In the genomic region with DNA sequence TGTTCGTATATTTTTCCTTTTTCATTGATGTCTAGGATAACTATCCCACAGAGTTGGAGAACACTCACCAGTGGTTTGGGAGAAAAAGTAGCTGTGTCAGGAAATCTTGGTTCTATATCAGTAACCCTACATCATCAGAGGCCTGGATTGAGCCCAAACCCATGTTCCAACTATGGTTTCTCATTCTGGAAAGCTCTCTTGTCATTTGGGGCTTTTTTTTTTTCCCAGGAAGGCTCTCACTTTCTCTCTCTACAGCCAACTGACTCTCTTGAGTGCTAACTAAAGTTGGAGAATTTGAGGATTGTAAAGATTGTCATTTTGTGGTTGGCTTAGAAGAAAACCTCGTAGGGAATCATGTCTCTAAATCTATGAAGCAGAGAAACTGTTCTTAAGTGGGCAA, we compare ENCODE assay signal across 21 cellular contexts.
"Had no signal": no experiment of that assay in that cellular context is flagged by ENCODE, and none has a peak within 500 bp of the region (broad histone marks: within the 10 kb centered on the region; RNA-seq: fewer than 3 reads in every experiment).

No MANE protein-coding gene starts in this region.

- ATAC-seq: esophagus mucosa; left lobe of liver; right lobe of liver; stimulated activated naive B cell treated with anti-CD40 and anti-IgM and Interleukin-4, amounts not matched to agents 10 μg/mL and 1 μg/mL and 100 μg/mL, for 72 hours; upper lobe of right lung had no signal

- H3K4me3 ChIP-seq: breast epithelium, coronary artery, lung, ovary, right lobe of liver, spleen, upper lobe of right lung had no signal

- H3K4me1 Mint-ChIP-seq: activated naive CD8-positive, alpha-beta T cell treated with anti-CD3 and anti-CD28 coated beads, Interleukin-2, amount 10 ng/mL, durations not matched to agents 7 days and 5 days; mesothelial cell of epicardium; neural crest cell; stimulated activated naive B cell treated with anti-CD40 and anti-IgM and Interleukin-4, amounts not matched to agents 10 μg/mL and 1 μg/mL and 100 μg/mL, for 72 hours had no signal

- DNase-seq: activated CD4-positive, alpha-beta T cell treated with anti-CD3 and anti-CD28 coated beads for 1 hour; activated CD4-positive, alpha-beta T cell treated with anti-CD3 and anti-CD28 coated beads, Interleukin-2, amount 50 U/mL, for 4 hours; activated naive CD8-positive, alpha-beta T cell treated with anti-CD3 and anti-CD28 coated beads, Interleukin-2, amount 10 ng/mL, durations not matched to agents 7 days and 5 days; effector CD4-positive, alpha-beta T cell; foreskin melanocyte; hypothalamus; ovary; right lobe of liver; spleen; stimulated activated naive B cell treated with anti-CD40 and anti-IgM and Interleukin-4, amounts not matched to agents 10 μg/mL and 1 μg/mL and 100 μg/mL, for 72 hours; SW 1271; T-helper 2 cell; upper lobe of right lung; WERI-Rb-1 had no signal

- H3K4me3 Mint-ChIP-seq: activated naive CD8-positive, alpha-beta T cell treated with anti-CD3 and anti-CD28 coated beads, Interleukin-2, amount 10 ng/mL, durations not matched to agents 7 days and 5 days; mesothelial cell of epicardium; neural crest cell; stimulated activated naive B cell treated with anti-CD40 and anti-IgM and Interleukin-4, amounts not matched to agents 10 μg/mL and 1 μg/mL and 100 μg/mL, for 72 hours had no signal

- H3K27ac ChIP-seq: breast epithelium, coronary artery, ovary, right lobe of liver, spleen, upper lobe of right lung, WERI-Rb-1 had no signal

- H3K4me1 ChIP-seq: breast epithelium, right lobe of liver, spleen, upper lobe of right lung had no signal

- H3K27me3 ChIP-seq: ovary, right lobe of liver, upper lobe of right lung had no signal

- H3K9me3 Mint-ChIP-seq: stimulated activated naive B cell treated with anti-CD40 and anti-IgM and Interleukin-4, amounts not matched to agents 10 μg/mL and 1 μg/mL and 100 μg/mL, for 72 hours had no signal

- H3K27ac Mint-ChIP-seq: activated naive CD8-positive, alpha-beta T cell treated with anti-CD3 and anti-CD28 coated beads, Interleukin-2, amount 10 ng/mL, durations not matched to agents 7 days and 5 days; mesothelial cell of epicardium; stimulated activated naive B cell treated with anti-CD40 and anti-IgM and Interleukin-4, amounts not matched to agents 10 μg/mL and 1 μg/mL and 100 μg/mL, for 72 hours had no signal

- H3K36me3 Mint-ChIP-seq: activated naive CD8-positive, alpha-beta T cell treated with anti-CD3 and anti-CD28 coated beads, Interleukin-2, amount 10 ng/mL, durations not matched to agents 7 days and 5 days; mesothelial cell of epicardium; stimulated activated naive B cell treated with anti-CD40 and anti-IgM and Interleukin-4, amounts not matched to agents 10 μg/mL and 1 μg/mL and 100 μg/mL, for 72 hours had no signal

- H3K9me3 ChIP-seq: breast epithelium, ovary, right lobe of liver, upper lobe of right lung had no signal

- H3K36me3 ChIP-seq: breast epithelium, ovary, right lobe of liver, spleen, upper lobe of right lung, WERI-Rb-1 had no signal
